ENCODE assay signal across 1 cellular context in the genomic region with DNA sequence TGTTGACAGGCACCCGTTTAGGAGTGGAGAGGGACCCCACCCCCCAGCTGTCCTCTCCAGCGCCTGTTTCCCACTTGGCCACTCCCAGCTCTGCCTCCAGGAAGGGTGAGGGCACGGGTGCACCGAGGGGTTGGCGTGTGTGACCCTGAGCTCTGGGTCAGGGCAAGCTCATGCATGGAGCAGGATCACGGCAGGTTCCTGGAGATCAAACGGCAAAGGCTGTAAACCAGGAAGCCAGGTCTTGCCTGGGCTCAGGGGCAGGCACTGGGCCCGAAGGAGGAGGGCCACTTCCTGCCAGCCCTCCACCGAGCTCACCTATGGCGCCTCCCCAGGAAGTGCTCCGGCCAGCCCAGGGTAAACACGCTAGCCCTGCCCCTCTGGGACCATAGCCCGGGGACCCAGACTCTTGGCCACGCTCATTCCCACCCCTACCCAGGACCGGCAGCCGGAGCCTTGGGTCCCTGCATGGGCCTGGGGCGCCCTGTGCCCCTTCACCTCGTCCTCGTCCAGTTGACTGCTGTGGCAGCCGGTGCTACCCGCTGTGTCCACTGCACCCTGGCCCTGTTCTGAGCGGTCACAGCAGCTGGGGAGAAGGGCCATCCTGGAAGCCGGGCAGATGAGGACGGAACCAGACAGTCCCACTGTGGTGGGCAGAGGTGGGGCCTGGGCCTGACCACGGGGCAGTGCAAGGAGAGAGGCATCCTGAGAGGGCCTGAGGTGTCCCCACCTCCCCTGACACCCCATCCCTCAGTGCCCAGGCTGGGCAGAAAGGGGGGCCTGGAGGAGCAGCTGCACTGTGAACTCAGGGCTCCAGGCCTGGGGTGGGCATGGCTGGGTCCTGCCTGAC.
TF ChIP-seq lines count a peak whose summit lies in the region.

No MANE protein-coding gene starts in this region.

TF ChIP-seq in HepG2, 621 proteins besides CTCF, POLR2A, EP300 and RAD21 (continued from another document and continues in another):
- TF ChIP-seq SP2 (CRISPR knock-in tag; IDR thresholded peaks at IDR 0.05) (peak; percentile 56), MED8 (CRISPR knock-in tag; IDR thresholded peaks at IDR 0.05; ENCODE audit: insufficient replicate concordance) (no peak), ZNF432 (CRISPR knock-in tag; IDR thresholded peaks at IDR 0.05; ENCODE audit: borderline replicate concordance) (no peak), MIER2 (CRISPR knock-in tag; IDR thresholded peaks at IDR 0.05) (0 out of 2 replicates have a peak, but pooled peaks have one; percentile 43), ZMYM4 (CRISPR knock-in tag; IDR thresholded peaks at IDR 0.05) (peak; percentile 64), ZNF816 (CRISPR knock-in tag; IDR thresholded peaks at IDR 0.05; ENCODE audit: borderline replicate concordance) (no peak), SAP130 (CRISPR knock-in tag; IDR thresholded peaks at IDR 0.05; ENCODE audit: low read depth) (peak; percentile 98), BCLAF1 (IDR thresholded peaks at IDR 0.05) (no peak), HNRNPLL (IDR thresholded peaks at IDR 0.05; ENCODE audit: low read depth, low read length, poor library complexity, severe bottlenecking) (peak; percentile 47), ZNF580 (CRISPR knock-in tag; IDR thresholded peaks at IDR 0.05; ENCODE audit: borderline replicate concordance, low read depth) (peak; percentile 75; the same call in 1 of the 2 replicates), GPN1 (CRISPR knock-in tag; IDR thresholded peaks at IDR 0.05; ENCODE audit: borderline replicate concordance) (no peak), CHCHD3 (CRISPR knock-in tag; IDR thresholded peaks at IDR 0.05) (0 out of 2 replicates have a peak, but pooled peaks have one; percentile 18), FOXM1 (CRISPR knock-in tag; IDR thresholded peaks at IDR 0.05) (no peak; the same call in 1 of the 2 replicates), AFF4 (CRISPR knock-in tag; IDR thresholded peaks at IDR 0.05) (no peak), ZBTB14 (CRISPR knock-in tag; IDR thresholded peaks at IDR 0.05) (0 out of 2 replicates have a peak, but pooled peaks have one; percentile 31), MATR3 (CRISPR knock-in tag; IDR thresholded peaks at IDR 0.05) (no peak), EED (CRISPR knock-in tag; IDR thresholded peaks at IDR 0.05) (no peak), JUND (CRISPR knock-in tag; IDR thresholded peaks at IDR 0.05) (0 out of 2 replicates have a peak, but pooled peaks have one; percentile 23), STAG1 (CRISPR knock-in tag; IDR thresholded peaks at IDR 0.05) (no peak; the same call in 1 of the 2 replicates), NAIF1 (CRISPR knock-in tag; IDR thresholded peaks at IDR 0.05; ENCODE audit: borderline replicate concordance) (peak; percentile 57; the same call in 1 of the 2 replicates), ZNF704 (CRISPR knock-in tag; IDR thresholded peaks at IDR 0.05; ENCODE audit: borderline replicate concordance) (no peak)
- TF ChIP-seq, protein P1, sequence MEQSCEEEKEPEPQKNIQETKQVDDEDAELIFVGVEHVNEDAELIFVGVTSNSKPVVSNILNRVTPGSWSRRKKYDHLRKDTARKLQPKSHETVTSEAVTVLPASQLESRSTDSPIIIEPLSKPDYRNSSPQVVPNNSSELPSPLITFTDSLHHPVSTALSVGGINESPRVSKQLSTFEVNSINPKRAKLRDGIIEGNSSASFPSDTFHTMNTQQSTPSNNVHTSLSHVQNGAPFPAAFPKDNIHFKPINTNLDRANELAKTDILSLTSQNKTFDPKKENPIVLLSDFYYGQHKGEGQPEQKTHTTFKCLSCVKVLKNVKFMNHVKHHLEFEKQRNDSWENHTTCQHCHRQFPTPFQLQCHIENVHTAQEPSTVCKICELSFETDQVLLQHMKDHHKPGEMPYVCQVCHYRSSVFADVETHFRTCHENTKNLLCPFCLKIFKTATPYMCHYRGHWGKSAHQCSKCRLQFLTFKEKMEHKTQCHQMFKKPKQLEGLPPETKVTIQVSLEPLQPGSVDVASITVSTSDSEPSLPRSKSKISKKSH (CRISPR knock-in tag; IDR thresholded peaks at IDR 0.05; ENCODE audit: borderline replicate concordance): peak; percentile 31
- TF ChIP-seq, protein P2, sequence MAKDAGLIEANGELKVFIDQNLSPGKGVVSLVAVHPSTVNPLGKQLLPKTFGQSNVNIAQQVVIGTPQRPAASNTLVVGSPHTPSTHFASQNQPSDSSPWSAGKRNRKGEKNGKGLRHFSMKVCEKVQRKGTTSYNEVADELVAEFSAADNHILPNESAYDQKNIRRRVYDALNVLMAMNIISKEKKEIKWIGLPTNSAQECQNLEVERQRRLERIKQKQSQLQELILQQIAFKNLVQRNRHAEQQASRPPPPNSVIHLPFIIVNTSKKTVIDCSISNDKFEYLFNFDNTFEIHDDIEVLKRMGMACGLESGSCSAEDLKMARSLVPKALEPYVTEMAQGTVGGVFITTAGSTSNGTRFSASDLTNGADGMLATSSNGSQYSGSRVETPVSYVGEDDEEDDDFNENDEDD (CRISPR knock-in tag; IDR thresholded peaks at IDR 0.05; ENCODE audit: borderline replicate concordance): peak; percentile 63; the same call in 1 of the 2 replicates
- TF ChIP-seq, protein P3, sequence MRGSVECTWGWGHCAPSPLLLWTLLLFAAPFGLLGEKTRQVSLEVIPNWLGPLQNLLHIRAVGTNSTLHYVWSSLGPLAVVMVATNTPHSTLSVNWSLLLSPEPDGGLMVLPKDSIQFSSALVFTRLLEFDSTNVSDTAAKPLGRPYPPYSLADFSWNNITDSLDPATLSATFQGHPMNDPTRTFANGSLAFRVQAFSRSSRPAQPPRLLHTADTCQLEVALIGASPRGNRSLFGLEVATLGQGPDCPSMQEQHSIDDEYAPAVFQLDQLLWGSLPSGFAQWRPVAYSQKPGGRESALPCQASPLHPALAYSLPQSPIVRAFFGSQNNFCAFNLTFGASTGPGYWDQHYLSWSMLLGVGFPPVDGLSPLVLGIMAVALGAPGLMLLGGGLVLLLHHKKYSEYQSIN (CRISPR knock-in tag; IDR thresholded peaks at IDR 0.05; ENCODE audit: borderline replicate concordance): no peak
- TF ChIP-seq, protein P4, sequence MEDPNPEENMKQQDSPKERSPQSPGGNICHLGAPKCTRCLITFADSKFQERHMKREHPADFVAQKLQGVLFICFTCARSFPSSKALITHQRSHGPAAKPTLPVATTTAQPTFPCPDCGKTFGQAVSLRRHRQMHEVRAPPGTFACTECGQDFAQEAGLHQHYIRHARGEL (CRISPR knock-in tag; IDR thresholded peaks at IDR 0.05): no peak; the same call in 1 of the 2 replicates
- TF ChIP-seq, protein P5, sequence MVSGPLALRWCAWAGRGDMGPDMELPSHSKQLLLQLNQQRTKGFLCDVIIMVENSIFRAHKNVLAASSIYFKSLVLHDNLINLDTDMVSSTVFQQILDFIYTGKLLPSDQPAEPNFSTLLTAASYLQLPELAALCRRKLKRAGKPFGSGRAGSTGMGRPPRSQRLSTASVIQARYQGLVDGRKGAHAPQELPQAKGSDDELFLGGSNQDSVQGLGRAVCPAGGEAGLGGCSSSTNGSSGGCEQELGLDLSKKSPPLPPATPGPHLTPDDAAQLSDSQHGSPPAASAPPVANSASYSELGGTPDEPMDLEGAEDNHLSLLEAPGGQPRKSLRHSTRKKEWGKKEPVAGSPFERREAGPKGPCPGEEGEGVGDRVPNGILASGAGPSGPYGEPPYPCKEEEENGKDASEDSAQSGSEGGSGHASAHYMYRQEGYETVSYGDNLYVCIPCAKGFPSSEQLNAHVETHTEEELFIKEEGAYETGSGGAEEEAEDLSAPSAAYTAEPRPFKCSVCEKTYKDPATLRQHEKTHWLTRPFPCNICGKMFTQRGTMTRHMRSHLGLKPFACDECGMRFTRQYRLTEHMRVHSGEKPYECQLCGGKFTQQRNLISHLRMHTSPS (CRISPR knock-in tag; IDR thresholded peaks at IDR 0.05; ENCODE audit: low read depth): peak; percentile 96
- TF ChIP-seq, protein P6, sequence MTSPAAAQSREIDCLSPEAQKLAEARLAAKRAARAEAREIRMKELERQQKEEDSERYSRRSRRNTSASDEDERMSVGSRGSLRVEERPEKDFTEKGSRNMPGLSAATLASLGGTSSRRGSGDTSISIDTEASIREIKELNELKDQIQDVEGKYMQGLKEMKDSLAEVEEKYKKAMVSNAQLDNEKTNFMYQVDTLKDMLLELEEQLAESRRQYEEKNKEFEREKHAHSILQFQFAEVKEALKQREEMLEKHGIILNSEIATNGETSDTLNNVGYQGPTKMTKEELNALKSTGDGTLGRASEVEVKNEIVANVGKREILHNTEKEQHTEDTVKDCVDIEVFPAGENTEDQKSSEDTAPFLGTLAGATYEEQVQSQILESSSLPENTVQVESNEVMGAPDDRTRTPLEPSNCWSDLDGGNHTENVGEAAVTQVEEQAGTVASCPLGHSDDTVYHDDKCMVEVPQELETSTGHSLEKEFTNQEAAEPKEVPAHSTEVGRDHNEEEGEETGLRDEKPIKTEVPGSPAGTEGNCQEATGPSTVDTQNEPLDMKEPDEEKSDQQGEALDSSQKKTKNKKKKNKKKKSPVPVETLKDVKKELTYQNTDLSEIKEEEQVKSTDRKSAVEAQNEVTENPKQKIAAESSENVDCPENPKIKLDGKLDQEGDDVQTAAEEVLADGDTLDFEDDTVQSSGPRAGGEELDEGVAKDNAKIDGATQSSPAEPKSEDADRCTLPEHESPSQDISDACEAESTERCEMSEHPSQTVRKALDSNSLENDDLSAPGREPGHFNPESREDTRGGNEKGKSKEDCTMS (CRISPR knock-in tag; conservative IDR thresholded peaks at IDR 0.05): no peak
